In the genomic region with DNA sequence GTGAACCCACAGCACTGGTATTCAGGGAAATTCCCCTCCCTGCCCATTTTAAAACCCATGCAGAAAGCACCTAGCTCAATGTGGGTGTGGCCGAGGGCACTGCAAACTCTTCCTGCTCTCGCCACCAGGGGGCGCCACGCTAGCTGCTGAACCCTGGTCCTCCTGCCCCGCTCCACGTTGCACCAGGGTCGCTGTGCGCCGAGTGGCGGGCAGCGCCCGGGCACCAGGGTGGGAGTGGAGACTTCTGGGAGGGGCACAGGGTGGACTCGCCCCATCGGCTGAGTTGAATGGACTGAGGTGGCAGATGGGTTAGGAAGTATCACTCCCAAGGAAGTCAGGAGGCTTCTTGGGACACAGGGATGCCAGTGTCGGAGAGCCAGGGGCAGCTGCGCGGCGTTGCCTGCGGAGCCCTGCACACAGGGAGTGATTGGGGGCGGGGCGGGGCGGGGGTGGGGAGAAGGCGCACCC, we compare ENCODE assay signal across 8 cellular contexts.
DNase-seq lines count a peak whose midpoint lies in the region; FAIRE-seq and TF ChIP-seq lines count a peak whose summit lies in the region.

No MANE protein-coding gene starts in this region.

- DNase-seq in GM06990 (ENCODE audit: extremely low read depth, insufficient read length) (peak; percentile 56), H54 (ENCODE audit: insufficient read length, low spot score) (peak; percentile 78), NAMALWA (ENCODE audit: low spot score) (peak; percentile 73), astrocyte of the cerebellum (ENCODE audit: low read depth) (no peak), kidney tubule cell (ENCODE audit: low spot score) (peak; percentile 67), NCI-H2029 treated with DMSO at 0.1 percent for 48 hours (lab: John Stamatoyannopoulos, UW) (no peak)
- DNase-seq in T-helper 2 cell treated with Interferon-gamma antibody and Interleukin-4, amounts not matched to agents 5 μg/mL and 100 μg/mL, for 36 hours (ENCODE audit: low spot score): peak; percentile 75
- DNase-seq in stimulated activated CD8-positive, alpha-beta memory T cell treated with anti-CD3 and anti-CD28 coated beads, Interleukin-15, amount 100 ng/mL, for 1 hour (ENCODE audit: low read depth): peak; percentile 25

- H3K27ac Mint-ChIP-seq in T-helper 2 cell treated with Interferon-gamma antibody and Interleukin-4, amounts not matched to agents 5 μg/mL and 100 μg/mL, for 36 hours: no peak overlapping the region

- no peaks in the 10 kb centered on the region for H3K9me3 Mint-ChIP-seq in T-helper 2 cell treated with Interferon-gamma antibody and Interleukin-4, amounts not matched to agents 5 μg/mL and 100 μg/mL, for 36 hours

- H3K36me3 Mint-ChIP-seq in T-helper 2 cell treated with Interferon-gamma antibody and Interleukin-4, amounts not matched to agents 5 μg/mL and 100 μg/mL, for 36 hours (ENCODE audit: low read depth): no peaks in the 10 kb centered on the region

- in situ Hi-C loops in astrocyte of the cerebellum (cut with HindIII; ENCODE audit: low sequenced_read_pairs): no loop called here

- TF ChIP-seq CTCF in GM06990 (IDR thresholded peaks at IDR 0.05; ENCODE audit: insufficient read depth, low read length, poor library complexity, severe bottlenecking) (peak; percentile 85), astrocyte of the cerebellum (IDR thresholded peaks at IDR 0.05; ENCODE audit: low read depth, low read length, missing control alignments) (peak; percentile 66)

- H3K4me1 Mint-ChIP-seq in T-helper 2 cell treated with Interferon-gamma antibody and Interleukin-4, amounts not matched to agents 5 μg/mL and 100 μg/mL, for 36 hours (ENCODE audit: low read depth): peaks cover 3% of the 10 kb centered on the region

- no peaks in the 10 kb centered on the region for H3K27me3 Mint-ChIP-seq in T-helper 2 cell treated with Interferon-gamma antibody and Interleukin-4, amounts not matched to agents 5 μg/mL and 100 μg/mL, for 36 hours (ENCODE audit: low read depth)

- H3K27me3 ChIP-seq in GM06990 (replicated peaks; ENCODE audit: control insufficient read depth, insufficient read depth, low read length): no peaks in the 10 kb centered on the region

- no peak for TF ChIP-seq POLR2A in H54 (IDR thresholded peaks at IDR 0.05; ENCODE audit: low read depth, low read length)

- no peak overlapping the region for H3K4me3 Mint-ChIP-seq in T-helper 2 cell treated with Interferon-gamma antibody and Interleukin-4, amounts not matched to agents 5 μg/mL and 100 μg/mL, for 36 hours

- H3K4me3 ChIP-seq in GM06990 (replicated peaks; ENCODE audit: low read depth, low read length) (no peak overlapping the region), astrocyte of the cerebellum (ENCODE audit: low read depth, low read length) (no peak overlapping the region)

- FAIRE-seq in H54 (lab: Jason Lieb, UNC): no peak

- H3K36me3 ChIP-seq in GM06990 (ENCODE audit: control insufficient read depth, insufficient read depth, low read length): no peaks in the 10 kb centered on the region

Comparison
In these comparisons a context has a peak if more than half of its experiments do, and no peak if none do; other contexts are left out.
1. DNase-seq: peak in GM06990 (single experiment), H54 (single experiment), NAMALWA (single experiment), T-helper 2 cell treated with Interferon-gamma antibody and Interleukin-4, amounts not matched to agents 5 μg/mL and 100 μg/mL, for 36 hours (single experiment), kidney tubule cell (single experiment) and stimulated activated CD8-positive, alpha-beta memory T cell treated with anti-CD3 and anti-CD28 coated beads, Interleukin-15, amount 100 ng/mL, for 1 hour (single experiment); none in astrocyte of the cerebellum (single experiment) and NCI-H2029 treated with DMSO at 0.1 percent for 48 hours (single experiment).